ENCODE assay signal across 24 cellular contexts in genomic region chr20:44732327-44732726, GRCh38. TPM values are rescaled to one million over a fixed set of nuclear protein-coding genes. Genes with fewer than 3 reads are reported as not detected.
DNase-seq lines count a peak whose midpoint lies in the region; ATAC-seq, FAIRE-seq and TF ChIP-seq lines count a peak whose summit lies in the region.
"Had no signal": no experiment of that assay in that cellular context is flagged by ENCODE, and none has a peak within 500 bp of the region (broad histone marks: within the 10 kb centered on the region; RNA-seq: fewer than 3 reads in every experiment).

No MANE protein-coding gene starts in this region.

- H3K27ac Mint-ChIP-seq in osteocyte (ENCODE audit: unreplicated experiment), result peak overlapping the region; percentile 91

- H3K27me3 Mint-ChIP-seq in osteocyte (ENCODE audit: unreplicated experiment), result no peaks in the 10 kb centered on the region

- peaks cover 4% of the 10 kb centered on the region for H3K9me3 Mint-ChIP-seq in osteocyte (ENCODE audit: unreplicated experiment)

- no peaks in the 10 kb centered on the region for H3K36me3 ChIP-seq in bronchial epithelial cell (ENCODE audit: control insufficient read depth, insufficient read depth, low read length)
- H3K36me3 ChIP-seq: BE2C, HAP-1, ovary had no signal

- ATAC-seq in GM21390 (IDR thresholded peaks at IDR 0.05; ENCODE audit: unreplicated experiment), result no peak
- ATAC-seq: body of pancreas had no signal

- H3K36me3 Mint-ChIP-seq in osteocyte (ENCODE audit: unreplicated experiment), result no peaks in the 10 kb centered on the region

- no peak overlapping the region for H3K4me3 Mint-ChIP-seq in osteocyte (ENCODE audit: unreplicated experiment)
- H3K4me3 Mint-ChIP-seq: IgD-negative memory B cell had no signal

- no peak overlapping the region for H3K4me3 ChIP-seq in bronchial epithelial cell (ENCODE audit: low read depth, low read length)
- H3K4me3 ChIP-seq: body of pancreas, HAP-1, lung, ovary had no signal

- no peak for TF ChIP-seq CTCF in bronchial epithelial cell (IDR thresholded peaks at IDR 0.05; ENCODE audit: insufficient read depth, low read length, severe bottlenecking)
- no peak for TF ChIP-seq CTCF in osteocyte (IDR thresholded peaks at IDR 0.05)

- DNase-seq in ELR (ENCODE audit: low read depth) (peak; percentile 44), M059J (ENCODE audit: low read depth) (peak; percentile 51), bronchial epithelial cell (ENCODE audit: low read depth) (peak; percentile 58), osteocyte (ENCODE audit: extremely low spot score, unreplicated experiment) (no peak), iPS-NIHi7 (ENCODE audit: extremely low spot score) (no peak)
- no peak for DNase-seq in central memory CD4-positive, alpha-beta T cell
- DNase-seq: activated CD8-positive, alpha-beta memory T cell treated with anti-CD3 and anti-CD28 coated beads for 24 hours; activated effector memory CD4-positive, alpha-beta T cell treated with anti-CD3 and anti-CD28 coated beads, Interleukin-2, amount 50 U/mL, for 16 hours; BE2C; body of pancreas; dermis blood vessel endothelial cell; MV-4-11; NCI-H524; SIG-M5; stimulated activated CD4-positive, alpha-beta T cell treated with anti-CD3 and anti-CD28 coated beads, Interleukin-2, amount 100 ng/mL, for 24 hours had no signal

- H3K4me1 Mint-ChIP-seq in osteocyte (ENCODE audit: unreplicated experiment), result peaks cover 78% of the 10 kb centered on the region

- FAIRE-seq in bronchial epithelial cell (lab: Jason Lieb, UNC), result no peak
- FAIRE-seq: D721Med, GM19239 had no signal

- H3K27me3 ChIP-seq in bronchial epithelial cell (ENCODE audit: control insufficient read depth, insufficient read depth, low read length), result no peaks in the 10 kb centered on the region
- H3K27me3 ChIP-seq: BE2C, body of pancreas, ovary had no signal

RNA-seq across cellular contexts. Expression of gene KCNK15, which starts 13.3 kb away (rescaled TPM):
- not detected in 2 replicates for total RNA-seq in M059J (2014; rRNA removed; shearing (Covaris generic))
- under 0.01 and 0.26 TPM in 2 replicates for total RNA-seq in bronchial epithelial cell
- total RNA-seq in osteocyte, result 17.5 and 21.5 TPM in 2 replicates

RNA-seq across cellular contexts. Expression of gene CCN5, which starts 17.2 kb away (rescaled TPM):
- total RNA-seq in M059J (2014; rRNA removed; shearing (Covaris generic)), result 0.44 TPM in 1 of 2 replicates, not detected in the other
- total RNA-seq in bronchial epithelial cell (0.38 TPM in 1 of 2 replicates, not detected in the other), osteocyte (18.2 and 24.0 TPM in 2 replicates)
- total RNA-seq: dermis blood vessel endothelial cell; glomerular endothelial cell; T-helper 1 cell treated with Interleukin-12 subunit alpha and Interleukin-12 subunit beta and Interleukin-4 antibody, amounts not matched to agents 30 ng/mL and 1 ng/mL, for 36 hours had no signal

Comparison
In these comparisons a context has a peak if more than half of its experiments do, and no peak if none do; other contexts are left out.
1. DNase-seq: peak in ELR (single experiment), M059J (single experiment) and bronchial epithelial cell (single experiment); none in osteocyte (single experiment), iPS-NIHi7 (single experiment) and central memory CD4-positive, alpha-beta T cell (single experiment).
2. RNA of gene KCNK15, which starts 13.3 kb away (total RNA-seq): 17.5 to 21.5 TPM in osteocyte; not detected in M059J and under 0.01 to 0.26 TPM in bronchial epithelial cell; every median in the first group is over 10 times any median in the second.
3. RNA of gene CCN5, which starts 17.2 kb away (total RNA-seq): 18.2 to 24.0 TPM in osteocyte; 0.44 TPM in M059J and 0.38 TPM in bronchial epithelial cell; every median in the first group is over 10 times any median in the second.